ENCODE assay signal across 6 cellular contexts in the genomic region with DNA sequence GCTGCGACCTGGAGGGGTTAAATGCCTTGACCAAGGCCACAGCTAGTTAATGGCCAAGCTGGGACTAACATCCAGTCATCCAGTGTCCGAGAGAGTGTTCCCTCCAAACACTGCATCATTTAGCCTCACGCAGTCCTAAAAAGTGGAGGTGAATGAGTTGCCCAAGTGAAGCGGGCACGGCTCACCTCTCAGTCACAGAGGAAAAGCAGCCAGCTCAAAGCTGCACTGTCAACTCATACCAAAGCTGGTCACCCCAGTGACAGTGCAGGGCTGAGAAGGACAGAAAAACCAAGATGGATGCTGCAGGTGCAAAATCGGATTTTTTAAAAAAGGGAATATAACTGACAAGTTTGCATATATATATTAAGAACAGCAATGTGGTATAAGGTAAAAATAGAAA.
"Had no signal": no experiment of that assay in that cellular context is flagged by ENCODE, and none has a peak within 500 bp of the region (broad histone marks: within the 10 kb centered on the region; RNA-seq: fewer than 3 reads in every experiment).

No MANE protein-coding gene starts in this region.

- DNase-seq: GM23248, GOT3, H7, HCEC 1CT had no signal

- H3K9ac ChIP-seq: GM23248 had no signal

- H2AFZ ChIP-seq: GM23248 had no signal

- FAIRE-seq: HTR-8/SVneo, K562 had no signal

- ATAC-seq: K562 had no signal

- H3K4me3 ChIP-seq: GM23248, K562 had no signal

- H3K27ac ChIP-seq: GM23248 had no signal
